ENCODE assay signal across 8 cellular contexts in the genomic region with DNA sequence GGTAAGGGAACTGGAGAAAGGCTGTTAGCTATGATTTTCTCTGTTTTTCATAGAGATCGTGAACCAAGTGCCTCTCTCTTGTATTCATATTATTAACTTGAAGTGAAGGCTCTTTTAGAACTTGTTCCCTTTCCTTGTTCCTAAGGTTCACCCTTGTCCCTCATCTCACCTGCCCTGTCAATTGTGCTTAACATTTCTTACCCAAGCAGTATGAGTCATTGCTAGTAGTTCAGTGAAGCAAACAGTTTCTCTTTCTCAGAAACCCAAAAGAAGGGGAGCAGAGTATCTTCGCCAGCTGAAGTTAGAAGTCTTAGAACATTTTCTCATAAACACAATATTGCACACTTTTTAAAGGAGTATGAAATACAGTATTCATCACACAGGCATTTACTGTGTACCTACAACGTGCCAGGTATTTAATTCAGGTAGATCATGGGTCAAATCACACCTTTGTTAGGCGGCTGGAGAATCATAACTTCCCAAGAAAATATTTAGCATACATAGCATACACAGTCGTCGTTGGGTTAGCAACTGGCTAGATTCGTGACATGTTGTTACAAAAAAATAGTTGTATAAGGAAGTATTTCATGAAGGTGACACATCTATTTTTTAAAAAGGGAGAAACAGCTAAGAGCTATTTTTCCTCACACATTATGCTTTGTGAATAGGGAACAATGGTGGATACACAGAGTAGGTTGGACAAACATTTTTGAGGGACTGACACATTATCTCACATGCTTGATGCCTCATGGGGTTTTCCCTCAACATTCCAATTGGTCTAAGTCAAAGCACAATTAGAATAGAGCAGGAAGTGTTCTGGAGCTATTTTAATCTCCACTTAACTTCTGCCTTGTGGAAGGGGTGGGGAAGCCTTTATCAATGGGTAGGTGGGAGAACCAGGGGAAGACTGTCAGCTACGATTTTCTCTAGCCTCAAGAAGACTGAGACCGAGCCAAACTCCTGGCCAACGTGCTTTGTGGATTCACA. TPM values are rescaled to one million over a fixed set of nuclear protein-coding genes. Genes with fewer than 3 reads are reported as not detected.
DNase-seq lines count a peak whose midpoint lies in the region; ATAC-seq, FAIRE-seq and TF ChIP-seq lines count a peak whose summit lies in the region.

No MANE protein-coding gene starts in this region.

- intact Hi-C loops in GM12878 (cut with micrococcal nuclease; ENCODE audit: unreplicated experiment), result loop anchor here (5.0 kb wide), 1 partner anchor 151 kb away; no protein-coding TSS in a partner anchor

- no peaks in the 10 kb centered on the region for H3K36me3 ChIP-seq in GM12878 (ENCODE audit: control insufficient read depth in 2 of 2, insufficient read depth in 2 of 2, low read length in 1 of 2)

- CTCF ChIA-PET in GM10248 (lab: Yijun Ruan, JAX) (interaction anchor here (0.7 to 6.8 kb wide), 9 partner anchors 10 to 152 kb away, joined by 3 to 58 read pairs (median 4); a partner anchor contains a TSS), GM12878 (lab: Yijun Ruan, JAX) (interaction anchor here (0.5 to 5.4 kb wide), 8 partner anchors 9 to 156 kb away, joined by 3 to 25 read pairs (median 4); a partner anchor contains a TSS)

- DNase-seq in GM10248 (ENCODE audit: extremely low spot score) (peak; percentile 42), HTR-8/SVneo (ENCODE audit: insufficient read length, low spot score) (peak; percentile 65), GM12878 (ENCODE audit: low read depth, low spot score) (no peak), lung microvascular endothelial cell (ENCODE audit: low read depth in 2 of 2) (peak; percentile 92 to 97), NCI-H1436 (lab: John Stamatoyannopoulos, UW) (no peak), G401 (ENCODE audit: low spot score) (no peak), SHP77 (lab: John Stamatoyannopoulos, UW) (no peak)

- no peaks in the 10 kb centered on the region for H3K79me2 ChIP-seq in GM12878 (ENCODE audit: control insufficient read depth, insufficient read depth, low read length)

- peak overlapping the region; percentile 53 for H3K9ac ChIP-seq in GM12878 (ENCODE audit: control insufficient read depth, insufficient read depth, low read length)

- TF ChIP-seq EP300 in GM12878 (IDR thresholded peaks at IDR 0.05; ENCODE audit: borderline replicate concordance in 1 of 2, control insufficient read depth in 1 of 2, low read depth in 2 of 2, low read length in 2 of 2), result no peak

- no peaks in the 10 kb centered on the region for H4K20me1 ChIP-seq in GM12878 (ENCODE audit: control insufficient read depth, insufficient read depth)

- no TSS peak for BruUV-seq in GM12878 (replicated peaks; lab: Mats Ljungman, UMichigan)

- TF ChIP-seq CTCF in GM10248 (IDR thresholded peaks at IDR 0.05; ENCODE audit: control extremely low read depth, extremely low read depth, low read depth, missing control alignments), result no peak
- no peak for TF ChIP-seq CTCF in GM12878 (IDR thresholded peaks at IDR 0.05 in 2 of 3, conservative IDR thresholded peaks at IDR 0.05 in 1 of 3; ENCODE audit: control insufficient read depth in 2 of 3, extremely low read depth in 1 of 3, insufficient read depth in 1 of 3, low read depth in 3 of 3, low read length in 3 of 3)

- H3K27me3 ChIP-seq in GM12878 (replicated peaks in 1 of 2; ENCODE audit: control insufficient read depth in 2 of 2, insufficient read depth in 2 of 2, low read length in 1 of 2), result no peaks in the 10 kb centered on the region

- no peak for TF ChIP-seq RAD21 in GM12878 (IDR thresholded peaks at IDR 0.05; ENCODE audit: insufficient read depth, low read depth, low read length)

- peak; percentile 18 for TF ChIP-seq POLR2A in GM12878 (IDR thresholded peaks at IDR 0.05; ENCODE audit: low read depth, low read length)

- H3K4me3 ChIP-seq in GM12878, result peak overlapping the region; percentile 47

- ATAC-seq in GM21717 (IDR thresholded peaks at IDR 0.05; ENCODE audit: unreplicated experiment) (peak; percentile 92), GM12878 (peak; percentile 91)

- H3K27ac ChIP-seq in GM12878 (ENCODE audit: control insufficient read depth, insufficient read depth), result peak overlapping the region; percentile 80

- 1% methylated on average over 10 of the region's 10 CpGs for WGBS in GM12878 (ENCODE audit: insufficient coverage, insufficient replicate concordance, low lambda C conversion rate, missing lambda C conversion rate)

- FAIRE-seq in HTR-8/SVneo (lab: Jason Lieb, UNC) (peak; percentile 33), GM12878 (lab: Jason Lieb, UNC) (peak; percentile 94)

- peaks cover 20% of the 10 kb centered on the region for H3K4me1 ChIP-seq in GM12878 (ENCODE audit: control insufficient read depth, insufficient read depth, low read length)

- SMC1A ChIA-PET in GM12878 (lab: Charles Lee; ENCODE audit: uncharacterized antibody, unreplicated experiment), result interaction anchor here (0.7 to 4.6 kb wide), 8 partner anchors 11 to 53 kb away, joined by 3 to 42 read pairs (median 3); no protein-coding TSS in a partner anchor

- H3K9me3 ChIP-seq in GM12878 (replicated peaks; ENCODE audit: control insufficient read depth, insufficient read depth, low read length), result no peaks in the 10 kb centered on the region

- in situ Hi-C loops in GM12878 (cut with MboI) (no loop called here), G401 (cut with HindIII; ENCODE audit: low sequenced_read_pairs) (no loop called here)

- peak overlapping the region; percentile 67 for H2AFZ ChIP-seq in GM12878 (ENCODE audit: control insufficient read depth, low read depth, low read length)

- RAD21 ChIA-PET in GM12878 (lab: Charles Lee; ENCODE audit: unreplicated experiment), result interaction anchor here (0.8 to 1.8 kb wide), 3 partner anchors 10 to 12 kb away, joined by 3 to 6 read pairs (median 4); no protein-coding TSS in a partner anchor

- POLR2A ChIA-PET in GM10248 (lab: Yijun Ruan, JAX), result interaction anchor here (1.0 to 2.0 kb wide), 3 partner anchors 11 to 22 kb away, joined by 3 to 7 read pairs (median 4); a partner anchor contains a TSS
- POLR2A ChIA-PET in GM12878 (lab: Charles Lee), result interaction anchor here (0.6 to 1.9 kb wide), 8 partner anchors 8 to 275 kb away, joined by 3 to 7 read pairs (median 4); a partner anchor contains a TSS

- peak overlapping the region; percentile 78 for H3K4me2 ChIP-seq in GM12878 (ENCODE audit: control insufficient read depth, insufficient read depth)

TF ChIP-seq in GM12878, 131 proteins besides CTCF, POLR2A, EP300 and RAD21 (continues in another document):
- TF ChIP-seq TAF1 (IDR thresholded peaks at IDR 0.05; ENCODE audit: borderline replicate concordance, low read depth, low read length), result 0 out of 2 replicates have a peak, but pooled peaks have one; percentile 11
- TF ChIP-seq, protein P1, sequence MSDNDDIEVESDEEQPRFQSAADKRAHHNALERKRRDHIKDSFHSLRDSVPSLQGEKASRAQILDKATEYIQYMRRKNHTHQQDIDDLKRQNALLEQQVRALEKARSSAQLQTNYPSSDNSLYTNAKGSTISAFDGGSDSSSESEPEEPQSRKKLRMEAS (IDR thresholded peaks at IDR 0.05; ENCODE audit: low read depth, low read length), result no peak
- TF ChIP-seq, protein P2, sequence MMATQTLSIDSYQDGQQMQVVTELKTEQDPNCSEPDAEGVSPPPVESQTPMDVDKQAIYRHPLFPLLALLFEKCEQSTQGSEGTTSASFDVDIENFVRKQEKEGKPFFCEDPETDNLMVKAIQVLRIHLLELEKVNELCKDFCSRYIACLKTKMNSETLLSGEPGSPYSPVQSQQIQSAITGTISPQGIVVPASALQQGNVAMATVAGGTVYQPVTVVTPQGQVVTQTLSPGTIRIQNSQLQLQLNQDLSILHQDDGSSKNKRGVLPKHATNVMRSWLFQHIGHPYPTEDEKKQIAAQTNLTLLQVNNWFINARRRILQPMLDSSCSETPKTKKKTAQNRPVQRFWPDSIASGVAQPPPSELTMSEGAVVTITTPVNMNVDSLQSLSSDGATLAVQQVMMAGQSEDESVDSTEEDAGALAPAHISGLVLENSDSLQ (IDR thresholded peaks at IDR 0.05), result peak; percentile 59

RNA-seq across cellular contexts. Expression of a gene that starts 13.2 kb away (rescaled TPM):
- total RNA-seq in GM12878 (2013; cell fraction: nucleolus; rRNA removed), result 2.3 and 2.9 TPM in 2 replicates
- 0.90 and 2.9 TPM in 2 replicates for total RNA-seq in GM12878 (2014; rRNA removed)
- 1.3 and 1.7 TPM in 2 replicates for total RNA-seq in GM12878 (2014; rRNA removed; fragmentation: Illumina TruSeq; extraction: Trizol)
- 0.92 and 1.9 TPM in 2 replicates for total RNA-seq in GM12878 (2021)
- 2.9 TPM for polyA plus RNA-seq in GM12878 (2011; ENCODE audit: low read depth)
- polyA plus RNA-seq in GM12878 (2011; rRNA removed), result 12.8 and 15.6 TPM in 2 replicates
- 7.0 and 8.4 TPM in 2 replicates for polyA plus RNA-seq in GM12878 (2011; cell fraction: cytosol; rRNA removed)
- 11.0 and 11.6 TPM in 2 replicates for polyA plus RNA-seq in GM12878 (2011; cell fraction: nucleus; rRNA removed)
- 4.5 and 5.7 TPM in 2 replicates for polyA plus RNA-seq in GM12878 (2012)
- polyA plus RNA-seq in GM12878 (2014; fragmentation: Illumina TruSeq; extraction: Trizol), result 0.93 and 1.6 TPM in 2 replicates
- polyA plus RNA-seq in GM12878 (2014; fragmentation: Nextera tagmentation; extraction: Ambion mirVana), result under 1 TPM; 0.73 to 0.74 TPM
- polyA plus RNA-seq in GM12878 (2014; rRNA removed), result 0.72 and 1.0 TPM in 2 replicates
- 1 to 10 TPM in 1 of 2 experiments, under 1 TPM in 1; 0.88 to 1.3 TPM for polyA plus RNA-seq in GM12878 (2016; fragmentation: Nextera tagmentation; extraction: Ambion mirVana)
- polyA minus RNA-seq in GM12878 (2011; rRNA and poly(A)+ RNA removed), result 33.5 and 53.8 TPM in 2 replicates
- polyA minus RNA-seq in GM12878 (2011; cell fraction: cytosol; rRNA and poly(A)+ RNA removed), result 9.0 and 10.8 TPM in 2 replicates
- polyA minus RNA-seq in GM12878 (2011; cell fraction: nucleus; rRNA and poly(A)+ RNA removed), result 46.3 and 61.4 TPM in 2 replicates
- total RNA-seq in lung microvascular endothelial cell, result 0.79 and 5.0 TPM in 2 replicates
- total RNA-seq in G401 (2014; rRNA removed; shearing (Covaris generic)), result 1.5 and 5.6 TPM in 2 replicates

Comparison
In these comparisons a context has a peak if more than half of its experiments do, and no peak if none do; other contexts are left out.
1. DNase-seq: peak in GM10248 (single experiment), HTR-8/SVneo (single experiment) and lung microvascular endothelial cell (2 of 2); none in GM12878 (single experiment), NCI-H1436 (single experiment), G401 (single experiment) and SHP77 (0 of 2).